Comparison of ENCODE assay signal across 16 cellular contexts in the genomic region with DNA sequence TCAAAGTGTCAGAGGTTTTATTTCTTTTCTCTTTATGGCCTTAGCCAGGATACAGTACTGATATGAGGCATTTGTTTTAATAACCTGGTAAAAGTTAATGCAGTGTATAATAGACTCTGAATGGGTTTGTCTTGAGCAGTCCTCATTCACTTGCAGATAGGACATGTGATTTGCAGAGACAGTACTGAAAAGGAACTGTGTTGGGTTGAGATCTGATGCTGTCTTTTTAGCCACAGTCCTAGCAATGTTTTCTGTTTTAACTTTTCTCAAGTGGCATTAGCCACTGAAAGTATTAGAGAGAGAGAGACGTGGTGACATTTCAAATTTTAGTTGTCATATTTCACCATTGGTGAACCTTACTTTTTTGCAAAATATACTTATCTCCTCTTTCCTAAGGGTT.
DNase-seq lines count a peak whose midpoint lies in the region; ATAC-seq and TF ChIP-seq lines count a peak whose summit lies in the region.
"Had no signal": no experiment of that assay in that cellular context is flagged by ENCODE, and none has a peak within 500 bp of the region (broad histone marks: within the 10 kb centered on the region; RNA-seq: fewer than 3 reads in every experiment).

No MANE protein-coding gene starts in this region.

- intact Hi-C loops in ovary (cut with DNase I): no loop called here

- H3K27me3 ChIP-seq in ovary: no peaks in the 10 kb centered on the region
- H3K27me3 ChIP-seq: BLaER1 had no signal

- TF ChIP-seq EP300 in ovary (IDR thresholded peaks at IDR 0.05): no peak

- peak; percentile 54 for ATAC-seq in HG03432 (IDR thresholded peaks at IDR 0.05; ENCODE audit: unreplicated experiment)
- ATAC-seq: CD8-positive, alpha-beta T cell; HCT116 had no signal

- H3K4me1 ChIP-seq in ovary (ENCODE audit: insufficient read depth): no peaks in the 10 kb centered on the region
- H3K4me1 ChIP-seq: BLaER1, Caco-2 had no signal

- DNase-seq in GM12865 (ENCODE audit: low read depth) (peak; percentile 13), SK-N-DZ (ENCODE audit: low spot score) (peak; percentile 23), HCEC 1CT (no peak), ovary (no peak), putamen (ENCODE audit: low spot score) (no peak)
- DNase-seq: Caco-2; CD4-positive, CD25-positive, alpha-beta regulatory T cell; CD8-positive, alpha-beta T cell; DMS153; DND-41; H7 had no signal

- no peak for TF ChIP-seq POLR2A in ovary (IDR thresholded peaks at IDR 0.05)

- no peaks in the 10 kb centered on the region for H3K9me3 ChIP-seq in ovary
- H3K9me3 ChIP-seq: BLaER1, Caco-2 had no signal

- 81 to 89% (median 87%) methylated on average over 1 of the region's 1 CpG for WGBS in ovary, 3 donors

- no peak for TF ChIP-seq CTCF in GM12865 (IDR thresholded peaks at IDR 0.05; ENCODE audit: insufficient read depth, low read depth, low read length, missing control alignments)
- TF ChIP-seq CTCF in ovary (IDR thresholded peaks at IDR 0.05): no peak

- H3K27ac ChIP-seq in ovary: no peak overlapping the region
- H3K27ac ChIP-seq: 22Rv1, BLaER1, C4-2B had no signal

- H3K4me3 ChIP-seq in GM12865 (ENCODE audit: low read depth, low read length) (no peak overlapping the region), ovary (no peak overlapping the region)
- H3K4me3 ChIP-seq: BLaER1 had no signal

- H3K36me3 ChIP-seq in ovary: no peaks in the 10 kb centered on the region
- H3K36me3 ChIP-seq: BLaER1 had no signal

Comparison
In these comparisons a context has a peak if more than half of its experiments do, and no peak if none do; other contexts are left out.
1. DNase-seq: peak in GM12865 (single experiment) and SK-N-DZ (single experiment); none in HCEC 1CT (single experiment), ovary (0 of 5) and putamen (single experiment).